16 cellular contexts compared by ENCODE assay signal in the genomic region with DNA sequence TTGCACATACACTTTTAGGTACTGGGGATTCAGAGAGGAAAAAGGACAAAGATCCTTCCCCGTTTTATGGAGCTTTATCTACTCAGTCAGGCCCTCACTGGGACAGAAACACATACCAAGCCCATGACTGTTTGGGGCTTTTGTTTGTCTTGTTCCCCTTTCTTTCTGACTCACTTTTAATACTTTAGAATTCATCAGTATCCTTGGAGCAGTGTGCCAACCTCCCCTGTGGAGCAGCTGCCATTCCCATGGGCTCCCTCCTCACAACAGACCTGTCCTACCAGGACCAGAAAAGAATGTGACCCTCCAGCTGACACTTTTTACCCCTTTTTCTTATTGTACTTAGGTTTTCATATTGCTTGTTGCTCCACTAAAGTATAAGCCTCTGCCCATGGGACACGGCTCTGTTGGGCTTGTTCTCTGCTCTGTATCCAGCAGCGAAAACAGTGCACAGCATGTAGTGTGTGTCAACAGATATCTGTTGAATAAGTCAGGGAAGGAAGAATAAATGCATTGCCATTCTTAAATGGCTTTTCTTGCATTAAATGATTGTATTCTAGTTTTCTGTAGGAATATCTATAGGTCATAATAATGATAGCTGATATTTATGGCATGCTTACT.
DNase-seq lines count a peak whose midpoint lies in the region; ATAC-seq and TF ChIP-seq lines count a peak whose summit lies in the region.
"Had no signal": no experiment of that assay in that cellular context is flagged by ENCODE, and none has a peak within 500 bp of the region (broad histone marks: within the 10 kb centered on the region; RNA-seq: fewer than 3 reads in every experiment).

No MANE protein-coding gene starts in this region.

- peak overlapping the region; percentile 52 for H3K4me2 ChIP-seq in hepatocyte

- H3K4me1 ChIP-seq in HUES64 (ENCODE audit: insufficient read depth, low read length) (peaks cover 54% of the 10 kb centered on the region), hepatocyte (ENCODE audit: insufficient read depth) (peaks cover 41% of the 10 kb centered on the region)
- H3K4me1 ChIP-seq: uterus had no signal

- intact Hi-C loops in left cardiac atrium (cut with DNase I): no loop called here

- DNase-seq in ACHN: peak; percentile 74
- peak; percentile 43 for DNase-seq in amniotic stem cell (lab: John Stamatoyannopoulos, UW)
- peak; percentile 33 for DNase-seq in hepatocyte (ENCODE audit: low spot score)
- DNase-seq in KG1 (lab: John Stamatoyannopoulos, UW): no peak
- DNase-seq in NCI-H128 (lab: John Stamatoyannopoulos, UW; ENCODE audit: unreplicated experiment): no peak
- DNase-seq in left cardiac atrium: no peak
- DNase-seq: activated CD4-positive, alpha-beta T cell treated with anti-CD3 and anti-CD28 coated beads, Interleukin-2, amount 50 U/mL, for 4 hours; activated naive CD8-positive, alpha-beta T cell treated with anti-CD3 and anti-CD28 coated beads for 36 hours; heart left ventricle; NCI-H1417; nephron progenitor cell; SHP77 treated with DMSO at 0.1 percent for 48 hours; uterus had no signal

- no peaks in the 10 kb centered on the region for H3K9me3 ChIP-seq in HUES64 (ENCODE audit: insufficient read depth, low read depth, low read length)
- H3K9me3 ChIP-seq in hepatocyte (ENCODE audit: low read depth): no peaks in the 10 kb centered on the region
- H3K9me3 ChIP-seq: heart left ventricle, uterus had no signal

- H3K9ac ChIP-seq in HUES64 (ENCODE audit: low read depth, low read length): no peak overlapping the region; the same call in 1 of the 2 replicates
- H3K9ac ChIP-seq: BLaER1 treated with 17β-estradiol and CSF1 and Interleukin-3, amounts not matched to agents 10 nM and 100 nM had no signal

- WGBS in HUES64: 89% methylated on average over 3 of the region's 3 CpGs
- WGBS in hepatocyte (ENCODE audit: low lambda C conversion rate, missing lambda C conversion rate): 65% methylated on average over 3 of the region's 3 CpGs

- H4K20me1 ChIP-seq in hepatocyte (ENCODE audit: insufficient read depth, poor library complexity, severe bottlenecking): no peaks in the 10 kb centered on the region
- H4K20me1 ChIP-seq: BLaER1 treated with 17β-estradiol and CSF1 and Interleukin-3, amounts not matched to agents 10 nM and 100 nM had no signal

- no peaks in the 10 kb centered on the region for H3K79me2 ChIP-seq in hepatocyte

- no peaks in the 10 kb centered on the region for H3K27me3 ChIP-seq in HUES64 (ENCODE audit: insufficient read depth, low read length)
- H3K27me3 ChIP-seq in hepatocyte: no peaks in the 10 kb centered on the region
- H3K27me3 ChIP-seq: BLaER1 treated with 17β-estradiol and CSF1 and Interleukin-3, amounts not matched to agents 10 nM and 100 nM; heart left ventricle; uterus had no signal

- ATAC-seq in HG03039 (IDR thresholded peaks at IDR 0.05; ENCODE audit: unreplicated experiment): no peak
- ATAC-seq in left cardiac atrium: no peak
- ATAC-seq: heart left ventricle had no signal

- no peaks in the 10 kb centered on the region for H3K9me2 ChIP-seq in hepatocyte (replicated peaks; ENCODE audit: insufficient read depth)

- TF ChIP-seq CTCF in hepatocyte (IDR thresholded peaks at IDR 0.05; ENCODE audit: poor library complexity): no peak

- H3K36me3 ChIP-seq in HUES64 (ENCODE audit: insufficient read depth, low read length) (no peaks in the 10 kb centered on the region), hepatocyte (replicated peaks; ENCODE audit: insufficient read depth, low read depth) (no peaks in the 10 kb centered on the region)
- H3K36me3 ChIP-seq: BLaER1 treated with 17β-estradiol and CSF1 and Interleukin-3, amounts not matched to agents 10 nM and 100 nM; heart left ventricle; uterus had no signal

- H3K4me3 ChIP-seq in HUES64 (ENCODE audit: low read length) (no peak overlapping the region), hepatocyte (no peak overlapping the region)
- H3K4me3 ChIP-seq: BLaER1 treated with 17β-estradiol and CSF1 and Interleukin-3, amounts not matched to agents 10 nM and 100 nM; heart left ventricle; uterus had no signal

- in situ Hi-C loops in ACHN (cut with HindIII; ENCODE audit: low pct_ligation_motif_present, low pct_unique_long_range_greater_than_20kb, low sequenced_read_pairs): no loop called here

- H3K27ac ChIP-seq in HUES64 (ENCODE audit: low read depth, low read length) (peak overlapping the region; percentile 24; the same call in 1 of the 2 replicates), hepatocyte (peak overlapping the region; percentile 92)
- H3K27ac ChIP-seq: BLaER1 treated with 17β-estradiol and CSF1 and Interleukin-3, amounts not matched to agents 10 nM and 100 nM; heart left ventricle; uterus had no signal

- H2AFZ ChIP-seq in hepatocyte: no peak overlapping the region

Comparison
In these comparisons a context has a peak if more than half of its experiments do, and no peak if none do; other contexts are left out.
1. DNase-seq: peak in ACHN (single experiment), amniotic stem cell (single experiment) and hepatocyte (single experiment); none in KG1 (single experiment), NCI-H128 (single experiment) and left cardiac atrium (single experiment).